1 cellular context compared by ENCODE assay signal in the genomic region with DNA sequence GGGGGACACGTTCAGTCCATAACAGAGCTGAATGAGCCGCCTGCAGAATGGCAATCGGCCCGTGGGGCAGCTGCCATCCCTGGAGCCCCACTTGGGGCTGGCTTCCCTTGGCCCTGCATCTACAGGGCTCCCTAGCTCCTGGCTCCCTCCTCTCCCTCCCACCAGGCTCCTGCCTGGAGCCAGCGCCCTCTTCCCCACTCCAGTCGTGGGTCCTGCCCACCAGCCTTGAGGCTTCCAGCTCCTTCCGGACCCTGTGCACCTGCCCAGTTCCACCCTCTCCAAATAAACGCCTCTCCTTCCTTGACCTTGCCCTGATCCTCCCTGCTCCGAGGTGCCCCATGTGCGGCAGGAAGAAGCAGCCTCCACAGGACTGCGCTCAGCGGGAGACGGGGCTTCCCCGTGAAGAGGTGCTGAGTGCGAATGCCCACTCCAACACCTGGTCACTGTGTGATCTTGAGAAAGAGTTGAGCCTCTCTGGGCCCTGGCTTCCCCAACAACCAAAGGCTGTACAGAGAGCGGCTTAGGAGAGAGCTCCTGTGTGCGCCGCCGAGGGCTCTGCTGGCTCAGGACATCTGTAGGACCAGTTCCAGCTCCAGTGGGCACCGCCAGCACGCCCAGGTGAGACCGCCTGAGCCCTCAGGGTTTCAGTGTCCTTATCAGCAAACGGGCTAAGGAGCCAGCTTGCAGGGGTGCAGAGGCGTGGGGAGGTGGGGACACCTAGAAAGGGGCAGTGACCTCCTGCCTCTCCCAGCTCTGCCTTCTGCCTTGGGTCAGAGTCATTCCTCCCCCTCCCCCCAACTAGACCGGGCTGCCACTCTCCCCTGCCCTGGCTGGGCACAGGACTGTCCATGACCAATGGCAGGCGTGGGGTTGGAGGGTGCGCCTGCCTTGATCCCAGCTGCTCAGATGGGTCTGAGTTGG.
TF ChIP-seq lines count a peak whose summit lies in the region.

No MANE protein-coding gene starts in this region.

TF ChIP-seq in IMR-90, 13 proteins besides CTCF, POLR2A, EP300 and RAD21:
- TF ChIP-seq RCOR1 (IDR thresholded peaks at IDR 0.05; ENCODE audit: insufficient replicate concordance, low read length) (no peak), MAFK (IDR thresholded peaks at IDR 0.05; ENCODE audit: low read depth, low read length) (no peak), MAZ (IDR thresholded peaks at IDR 0.05; ENCODE audit: borderline replicate concordance, low read depth, low read length) (no peak), CHD1 (IDR thresholded peaks at IDR 0.05; ENCODE audit: low read depth, low read length) (no peak), CEBPB (IDR thresholded peaks at IDR 0.05; ENCODE audit: low read depth, low read length) (no peak), RFX5 (IDR thresholded peaks at IDR 0.05; ENCODE audit: low read depth, low read length) (no peak), MXI1 (IDR thresholded peaks at IDR 0.05; ENCODE audit: borderline replicate concordance, low read depth, low read length) (no peak), FOS (IDR thresholded peaks at IDR 0.05; ENCODE audit: low read depth, low read length) (no peak), BHLHE40 (IDR thresholded peaks at IDR 0.05; ENCODE audit: low read depth, low read length) (no peak)
- TF ChIP-seq, protein P1, sequence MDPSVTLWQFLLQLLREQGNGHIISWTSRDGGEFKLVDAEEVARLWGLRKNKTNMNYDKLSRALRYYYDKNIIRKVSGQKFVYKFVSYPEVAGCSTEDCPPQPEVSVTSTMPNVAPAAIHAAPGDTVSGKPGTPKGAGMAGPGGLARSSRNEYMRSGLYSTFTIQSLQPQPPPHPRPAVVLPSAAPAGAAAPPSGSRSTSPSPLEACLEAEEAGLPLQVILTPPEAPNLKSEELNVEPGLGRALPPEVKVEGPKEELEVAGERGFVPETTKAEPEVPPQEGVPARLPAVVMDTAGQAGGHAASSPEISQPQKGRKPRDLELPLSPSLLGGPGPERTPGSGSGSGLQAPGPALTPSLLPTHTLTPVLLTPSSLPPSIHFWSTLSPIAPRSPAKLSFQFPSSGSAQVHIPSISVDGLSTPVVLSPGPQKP (IDR thresholded peaks at IDR 0.05; ENCODE audit: borderline replicate concordance, low read depth, low read length): no peak
